Comparison of ENCODE assay signal across 1 cellular context in genomic region chr7:41297167-41297566, GRCh38.
TF ChIP-seq lines count a peak whose summit lies in the region.

No MANE protein-coding gene starts in this region.

TF ChIP-seq in GM12878, 131 proteins besides CTCF, POLR2A, EP300 and RAD21 (continued from another document):
- TF ChIP-seq USF1 (IDR thresholded peaks at IDR 0.05; ENCODE audit: borderline replicate concordance, extremely low read length, insufficient read depth, low read depth, low read length) (no peak), USF2 (IDR thresholded peaks at IDR 0.05; ENCODE audit: borderline replicate concordance, low read depth, low read length) (no peak), FOXK2 (IDR thresholded peaks at IDR 0.05) (no peak), SMAD1 (IDR thresholded peaks at IDR 0.05; ENCODE audit: low read depth, partially characterized antibody) (no peak), EED (IDR thresholded peaks at IDR 0.05; ENCODE audit: low read depth) (no peak), NFXL1 (IDR thresholded peaks at IDR 0.05; ENCODE audit: borderline replicate concordance) (no peak), YY1 (IDR thresholded peaks at IDR 0.05; ENCODE audit: low read depth, low read length) (no peak), GABPA (IDR thresholded peaks at IDR 0.05; ENCODE audit: low read depth) (no peak), NFIC (IDR thresholded peaks at IDR 0.05; ENCODE audit: low read depth, low read length) (no peak), CUX1 (IDR thresholded peaks at IDR 0.05; ENCODE audit: insufficient replicate concordance, low read depth, low read length) (no peak), ZBTB11 (CRISPR knock-in tag; IDR thresholded peaks at IDR 0.05) (no peak)
